In genomic region chr16:79839851-79840321, GRCh38 we compare ENCODE assay signal across 29 cellular contexts.
A peak's percentile ranks its signal among the peaks of the same experiment; 100 is the strongest.
DNase-seq lines count a peak whose midpoint lies in the region; ATAC-seq and TF ChIP-seq lines count a peak whose summit lies in the region.
"Had no signal": no experiment of that assay in that cellular context is flagged by ENCODE, and none has a peak within 500 bp of the region (broad histone marks: within the 10 kb centered on the region; RNA-seq: fewer than 3 reads in every experiment).

No MANE protein-coding gene starts in this region.

- CTCF ChIA-PET in WTC11 (lab: Charles Lee) (no interaction called here), MCF 10A (lab: Yijun Ruan, JAX) (interaction anchor here (0.6 kb wide), 1 partner anchor 1872 kb away, joined by 3 read pairs; no protein-coding TSS in a partner anchor)

- H3K27ac Mint-ChIP-seq in WTC11 (no peak overlapping the region), MCF 10A (ENCODE audit: low read depth, unreplicated experiment) (no peak overlapping the region)
- H3K27ac Mint-ChIP-seq: activated CD8-positive, alpha-beta T cell treated with anti-CD3 and anti-CD28 coated beads for 36 hours; activated naive CD4-positive, alpha-beta T cell treated with anti-CD3 and anti-CD28 coated beads, Interleukin-2, amount 50 U/mL, for 72 hours; natural killer cell; T-helper 17 cell had no signal

- no peaks in the 10 kb centered on the region for H3K27me3 ChIP-seq in thoracic aorta (replicated peaks; ENCODE audit: insufficient read depth)
- H3K27me3 ChIP-seq: BLaER1 treated with 17β-estradiol and CSF1 and Interleukin-3, amounts not matched to agents 10 nM and 100 nM; colonic mucosa; foreskin keratinocyte; pancreas had no signal

- intact Hi-C loops in left cardiac atrium (cut with DNase I) (no loop called here), mucosa of descending colon (cut with DNase I, micrococcal nuclease) (no loop called here), MCF 10A (cut with micrococcal nuclease) (no loop called here)

- H3K4me3 ChIP-seq in mucosa of descending colon (no peak overlapping the region), thoracic aorta (no peak overlapping the region)
- H3K4me3 ChIP-seq: BLaER1 treated with 17β-estradiol and CSF1 and Interleukin-3, amounts not matched to agents 10 nM and 100 nM; colonic mucosa; pancreas had no signal

- H3K9me3 ChIP-seq in mucosa of descending colon (no peaks in the 10 kb centered on the region), thoracic aorta (no peaks in the 10 kb centered on the region)
- H3K9me3 ChIP-seq: colonic mucosa, pancreas, SK-N-SH had no signal

- H3K4me1 Mint-ChIP-seq in WTC11, result no peaks in the 10 kb centered on the region
- peaks cover 4% of the 10 kb centered on the region for H3K4me1 Mint-ChIP-seq in MCF 10A (ENCODE audit: insufficient read depth, unreplicated experiment)
- H3K4me1 Mint-ChIP-seq: T-helper 17 cell had no signal

- no peak overlapping the region for H3K27ac ChIP-seq in thoracic aorta
- H3K27ac ChIP-seq: BLaER1 treated with 17β-estradiol and CSF1 and Interleukin-3, amounts not matched to agents 10 nM and 100 nM; colonic mucosa; foreskin keratinocyte; KMS-11; pancreas; RWPE1 had no signal

- no peak for ATAC-seq in WTC11
- ATAC-seq in left cardiac atrium, result peak; percentile 71 to 77
- peak; percentile 27 for ATAC-seq in mucosa of descending colon
- peak; percentile 42 for ATAC-seq in thoracic aorta (ENCODE audit: insufficient number of reproducible peaks, low FRiP score, low read depth)
- no peak for ATAC-seq in GM19351 (IDR thresholded peaks at IDR 0.05; ENCODE audit: unreplicated experiment)
- ATAC-seq: activated CD8-positive, alpha-beta T cell treated with anti-CD3 and anti-CD28 coated beads for 36 hours; activated naive CD4-positive, alpha-beta T cell treated with anti-CD3 and anti-CD28 coated beads, Interleukin-2, amount 50 U/mL, for 72 hours; foreskin keratinocyte; natural killer cell; T-helper 17 cell had no signal

- H3K27me3 Mint-ChIP-seq in WTC11 (ENCODE audit: low read depth) (no peaks in the 10 kb centered on the region; the same call in 1 of the 2 replicates), MCF 10A (ENCODE audit: insufficient read depth, unreplicated experiment) (no peaks in the 10 kb centered on the region)

- H3K9me3 Mint-ChIP-seq in WTC11 (0 out of 2 replicates have a peak, but pooled peaks cover 6% of the 10 kb centered on the region), MCF 10A (ENCODE audit: unreplicated experiment) (no peaks in the 10 kb centered on the region)
- H3K9me3 Mint-ChIP-seq: activated CD8-positive, alpha-beta T cell treated with anti-CD3 and anti-CD28 coated beads for 36 hours; natural killer cell had no signal

- H3K36me3 ChIP-seq in mucosa of descending colon (ENCODE audit: low read depth) (no peaks in the 10 kb centered on the region), thoracic aorta (no peaks in the 10 kb centered on the region)
- H3K36me3 ChIP-seq: BLaER1 treated with 17β-estradiol and CSF1 and Interleukin-3, amounts not matched to agents 10 nM and 100 nM; colonic mucosa; pancreas had no signal

- TF ChIP-seq CTCF in WTC11 (IDR thresholded peaks at IDR 0.05), result no peak
- no peak for TF ChIP-seq CTCF in mucosa of descending colon (IDR thresholded peaks at IDR 0.05)
- no peak for TF ChIP-seq CTCF in thoracic aorta (IDR thresholded peaks at IDR 0.05)
- TF ChIP-seq CTCF in MCF 10A (IDR thresholded peaks at IDR 0.05; ENCODE audit: unreplicated experiment), result no peak

- BruUV-seq in MCF 10A (replicated peaks; lab: Mats Ljungman, UMichigan), result no TSS peak

- H3K4me3 Mint-ChIP-seq in WTC11 (no peak overlapping the region), MCF 10A (ENCODE audit: unreplicated experiment) (no peak overlapping the region)
- H3K4me3 Mint-ChIP-seq: activated CD8-positive, alpha-beta T cell treated with anti-CD3 and anti-CD28 coated beads for 36 hours; natural killer cell; T-helper 17 cell had no signal

- no peaks in the 10 kb centered on the region for H3K36me3 Mint-ChIP-seq in WTC11
- peaks cover 7% of the 10 kb centered on the region for H3K36me3 Mint-ChIP-seq in MCF 10A (ENCODE audit: insufficient read depth, unreplicated experiment)
- H3K36me3 Mint-ChIP-seq: natural killer cell had no signal

- H3K4me1 ChIP-seq in mucosa of descending colon (ENCODE audit: low read depth), result no peaks in the 10 kb centered on the region
- H3K4me1 ChIP-seq in thoracic aorta (ENCODE audit: control insufficient read depth in 1 of 2, low read depth in 2 of 2), result no peaks in the 10 kb centered on the region
- H3K4me1 ChIP-seq: colonic mucosa, foreskin keratinocyte, pancreas had no signal

- POLR2A ChIA-PET in WTC11 (lab: Charles Lee), result no interaction called here
- POLR2A ChIA-PET in MCF 10A (lab: Yijun Ruan, JAX), result interaction anchor here (1.1 to 1.6 kb wide), 2 partner anchors 9 to 80 kb away, joined by 3 to 4 read pairs; no protein-coding TSS in a partner anchor

- no peak for DNase-seq in WTC11 (ENCODE audit: low spot score)
- peak; percentile 38 for DNase-seq in left cardiac atrium
- DNase-seq in mucosa of descending colon, result no peak
- no peak for DNase-seq in thoracic aorta (ENCODE audit: low spot score)
- DNase-seq in mesenteric fat pad (ENCODE audit: low spot score), result no peak
- no peak for DNase-seq in MCF 10A (ENCODE audit: unreplicated experiment)
- no peak for DNase-seq in AG20443 (ENCODE audit: low spot score)
- DNase-seq: activated CD4-positive, alpha-beta T cell treated with anti-CD3 and anti-CD28 coated beads for 1 hour; activated CD8-positive, alpha-beta T cell treated with anti-CD3 and anti-CD28 coated beads for 36 hours; colonic mucosa; DMS79 treated with DMSO at 0.1 percent for 48 hours; effector CD8-positive, alpha-beta T cell; erythroblast; foreskin keratinocyte; GF-D8; HCEC 1CT; midbrain; natural killer cell; NCI-H146; pancreas; SK-N-SH; stimulated activated CD4-positive, alpha-beta T cell treated with anti-CD3 and anti-CD28 coated beads, Interleukin-15, amount 100 ng/mL, for 24 hours; stimulated activated naive CD4-positive, alpha-beta T cell; T-helper 17 cell had no signal

TF ChIP-seq in WTC11, 78 proteins besides CTCF, POLR2A, EP300 and RAD21:
- TF ChIP-seq PRDM15 (CRISPR knock-in tag; IDR thresholded peaks at IDR 0.05) (peak; percentile 26; the same call in 1 of the 2 replicates), E2F1 (CRISPR knock-in tag; IDR thresholded peaks at IDR 0.05) (no peak), FOXP1 (CRISPR knock-in tag; IDR thresholded peaks at IDR 0.05; ENCODE audit: borderline replicate concordance) (no peak), AR (CRISPR knock-in tag; IDR thresholded peaks at IDR 0.05) (no peak)

Comparison
In these comparisons a context has a peak if more than half of its experiments do, and no peak if none do; other contexts are left out.
1. ATAC-seq: peak in left cardiac atrium (2 of 2), mucosa of descending colon (single experiment) and thoracic aorta (single experiment); none in WTC11 (single experiment) and GM19351 (single experiment).